Comparison of ENCODE assay signal across 8 cellular contexts in genomic region chr19:38658462-38659306, GRCh38. TPM values are rescaled to one million over a fixed set of nuclear protein-coding genes. Genes with fewer than 3 reads are reported as not detected.
DNase-seq lines count a peak whose midpoint lies in the region; ATAC-seq and TF ChIP-seq lines count a peak whose summit lies in the region.

No MANE protein-coding gene starts in this region.

- H3K27ac Mint-ChIP-seq in mesothelial cell of epicardium, result peak overlapping the region; percentile 100

- no peak for ATAC-seq in GM18511 (IDR thresholded peaks at IDR 0.05; ENCODE audit: unreplicated experiment)
- no peak for ATAC-seq in GM21825 (IDR thresholded peaks at IDR 0.05; ENCODE audit: unreplicated experiment)
- ATAC-seq in HG02870 (IDR thresholded peaks at IDR 0.05; ENCODE audit: unreplicated experiment), result no peak

- H3K4me3 ChIP-seq in dorsolateral prefrontal cortex, result peak overlapping the region in 15 of 59 donors; percentile 0 to 37 (median 14)

- H3K4me1 Mint-ChIP-seq in mesothelial cell of epicardium, result peaks cover 93% of the 10 kb centered on the region

- TF ChIP-seq CTCF in dorsolateral prefrontal cortex (IDR thresholded peaks at IDR 0.05 in 54 of 56, conservative IDR thresholded peaks at IDR 0.05 in 2 of 56; ENCODE audit: low read depth in 1 of 56, partially characterized antibody in 56 of 56), result no peak
- no peak for TF ChIP-seq CTCF in mesothelial cell of epicardium (IDR thresholded peaks at IDR 0.05; ENCODE audit: unreplicated experiment)

- peaks cover 10% of the 10 kb centered on the region for H3K36me3 Mint-ChIP-seq in mesothelial cell of epicardium

- H3K4me3 Mint-ChIP-seq in mesothelial cell of epicardium, result peak overlapping the region; percentile 41

- H3K9me3 Mint-ChIP-seq in mesothelial cell of epicardium, result no peaks in the 10 kb centered on the region

- peak overlapping the region; percentile 41 to 97 (median 92) for H3K27ac ChIP-seq in dorsolateral prefrontal cortex

- in situ Hi-C loops in G401 (cut with HindIII; ENCODE audit: low sequenced_read_pairs), result no loop called here

- no peaks in the 10 kb centered on the region for H3K27me3 ChIP-seq in dorsolateral prefrontal cortex

- intact Hi-C loops in dorsolateral prefrontal cortex (cut with DNase I), result loop anchor here in 1 of 2 donors (5.0 kb wide), 1 partner anchor 54 kb away; no protein-coding TSS in a partner anchor

- DNase-seq in G401 (ENCODE audit: low spot score) (peak; percentile 39), NCI-H446 treated with DMSO at 0.1 percent for 48 hours (lab: John Stamatoyannopoulos, UW) (peak; percentile 98), dorsolateral prefrontal cortex (no peak), mesothelial cell of epicardium (ENCODE audit: low spot score in 2 of 2, unreplicated experiment in 2 of 2) (no peak)
- DNase-seq in effector CD4-positive, alpha-beta T cell, result no peak

- no peaks in the 10 kb centered on the region for H3K27me3 Mint-ChIP-seq in mesothelial cell of epicardium (ENCODE audit: low read depth)

RNA-seq across cellular contexts. Expression of gene ACTN4, which starts 11.2 kb away (rescaled TPM):
- 173 and 182 TPM in 2 replicates for total RNA-seq in G401 (2014; rRNA removed; shearing (Covaris generic))
- 100 to 1,000 TPM; 271 to 539 (median 377) TPM for total RNA-seq in dorsolateral prefrontal cortex
- total RNA-seq in mesothelial cell of epicardium, result 452 to 469 TPM (median 460 TPM) in 3 replicates

RNA-seq across cellular contexts. Expression of gene EIF3K, which starts 39.7 kb away (rescaled TPM):
- total RNA-seq in G401 (2014; rRNA removed; shearing (Covaris generic)), result 451 and 515 TPM in 2 replicates
- total RNA-seq in dorsolateral prefrontal cortex, result 100 to 1,000 TPM; 165 to 292 (median 241) TPM
- 198 to 213 TPM (median 201 TPM) in 3 replicates for total RNA-seq in mesothelial cell of epicardium

RNA-seq across cellular contexts. Expression of gene MAP4K1, which starts 40.9 kb away (rescaled TPM):
- total RNA-seq in G401 (2014; rRNA removed; shearing (Covaris generic)), result 0.62 TPM in 1 of 2 replicates, not detected in the other
- total RNA-seq in dorsolateral prefrontal cortex (10 to 100 TPM in 10 of 120 experiments, 1 to 10 TPM in 110; 1.2 to 14.7 (median 5.4) TPM), mesothelial cell of epicardium (3.9 to 5.6 TPM (median 4.9 TPM) in 3 replicates)

Comparison
In these comparisons a context has a peak if more than half of its experiments do, and no peak if none do; other contexts are left out.
1. DNase-seq: peak in G401 (single experiment) and NCI-H446 treated with DMSO at 0.1 percent for 48 hours (single experiment); none in dorsolateral prefrontal cortex (0 of 10), mesothelial cell of epicardium (0 of 2) and effector CD4-positive, alpha-beta T cell (single experiment).